Comparison of ENCODE assay signal across 8 cellular contexts in genomic region chr12:67268896-67269631, GRCh38. TPM values are rescaled to one million over a fixed set of nuclear protein-coding genes. Genes with fewer than 3 reads are reported as not detected.
DNase-seq lines count a peak whose midpoint lies in the region; ATAC-seq and TF ChIP-seq lines count a peak whose summit lies in the region.

Gene CAND1 (plus strand): TSS chr12:67269358. CDS start chr12:67269718, 360 bp downstream.

- H3K9me3 ChIP-seq in osteoblast (ENCODE audit: low read depth, low read length) (no peaks in the 10 kb centered on the region), thoracic aorta (no peaks in the 10 kb centered on the region)

- H3K79me2 ChIP-seq in osteoblast (ENCODE audit: insufficient read depth, low read length) = peaks cover 46% of the 10 kb centered on the region

- H3K4me1 ChIP-seq in osteoblast (ENCODE audit: insufficient read depth, low read length) = peaks cover 21% of the 10 kb centered on the region
- peaks cover 28 to 37% of the 10 kb centered on the region in 2 donors for H3K4me1 ChIP-seq in thoracic aorta (ENCODE audit: control insufficient read depth in 1 of 2, low read depth in 2 of 2)

- peak; percentile 93 for DNase-seq in GM10266 (ENCODE audit: extremely low spot score)
- DNase-seq in NCI-H1105 (lab: John Stamatoyannopoulos, UW) = peak; percentile 98
- peak; percentile 90 for DNase-seq in SKM-1 treated with dmso at 0.1 percent for 144 hours (lab: John Stamatoyannopoulos, UW; ENCODE audit: unreplicated experiment)
- peak; percentile 96 for DNase-seq in activated naive CD8-positive, alpha-beta T cell treated with anti-CD3 and anti-CD28 coated beads for 36 hours
- peak; percentile 98 for DNase-seq in glomerular visceral epithelial cell (ENCODE audit: extremely low spot score)
- DNase-seq in osteoblast (ENCODE audit: insufficient read length, low spot score, missing footprints) = peak; percentile 95
- peak; percentile 89 for DNase-seq in thoracic aorta (ENCODE audit: low spot score)

- peaks cover 32% of the 10 kb centered on the region for H4K20me1 ChIP-seq in osteoblast (ENCODE audit: insufficient read depth, low read length)

- peak within 1 kb of the TSS; percentile 94 for H3K4me3 ChIP-seq in osteoblast (ENCODE audit: insufficient read depth, low read length)
- H3K4me3 ChIP-seq in thoracic aorta = peak within 1 kb of the TSS; percentile 88

- peak within 1 kb of the TSS; percentile 92 for H3K4me3 Mint-ChIP-seq in activated naive CD8-positive, alpha-beta T cell treated with anti-CD3 and anti-CD28 coated beads for 36 hours

- H3K27me3 ChIP-seq in osteoblast (ENCODE audit: insufficient read depth, low read length) (no peaks in the 10 kb centered on the region), thoracic aorta (replicated peaks; ENCODE audit: insufficient read depth) (no peaks in the 10 kb centered on the region)

- peak; percentile 21 for TF ChIP-seq CTCF in GM10266 (IDR thresholded peaks at IDR 0.05; ENCODE audit: control insufficient read depth, insufficient read depth, low read depth, missing control alignments)
- no peak for TF ChIP-seq CTCF in osteoblast (IDR thresholded peaks at IDR 0.05; ENCODE audit: extremely low read depth, low read depth, low read length)
- TF ChIP-seq CTCF in thoracic aorta (IDR thresholded peaks at IDR 0.05) = no peak

- peaks cover 33% of the 10 kb centered on the region for H3K4me1 Mint-ChIP-seq in activated naive CD8-positive, alpha-beta T cell treated with anti-CD3 and anti-CD28 coated beads for 36 hours

- H3K27me3 Mint-ChIP-seq in activated naive CD8-positive, alpha-beta T cell treated with anti-CD3 and anti-CD28 coated beads for 36 hours = no peaks in the 10 kb centered on the region

- peak within 1 kb of the TSS; percentile 99 for H3K27ac Mint-ChIP-seq in activated naive CD8-positive, alpha-beta T cell treated with anti-CD3 and anti-CD28 coated beads for 36 hours

- H3K9me3 Mint-ChIP-seq in activated naive CD8-positive, alpha-beta T cell treated with anti-CD3 and anti-CD28 coated beads for 36 hours = peaks cover 5% of the 10 kb centered on the region

- H2AFZ ChIP-seq in osteoblast (ENCODE audit: low read length) = peak within 1 kb of the TSS; percentile 97

- peaks cover 7% of the 10 kb centered on the region for H3K36me3 ChIP-seq in osteoblast (ENCODE audit: insufficient read depth, low read length)
- no peaks in the 10 kb centered on the region for H3K36me3 ChIP-seq in thoracic aorta

- H3K4me2 ChIP-seq in osteoblast (ENCODE audit: insufficient read depth, low read length) = peak within 1 kb of the TSS; percentile 87

- peak within 1 kb of the TSS; percentile 98 for H3K27ac ChIP-seq in osteoblast (ENCODE audit: low read depth, low read length)
- H3K27ac ChIP-seq in thoracic aorta = peak within 1 kb of the TSS; percentile 98 to 99

- peak; percentile 78 for ATAC-seq in HG02642 (IDR thresholded peaks at IDR 0.05; ENCODE audit: poor library complexity, unreplicated experiment)
- peak; percentile 100 for ATAC-seq in thoracic aorta (ENCODE audit: insufficient number of reproducible peaks, low FRiP score, low read depth)

- peaks cover 19% of the 10 kb centered on the region for H3K36me3 Mint-ChIP-seq in activated naive CD8-positive, alpha-beta T cell treated with anti-CD3 and anti-CD28 coated beads for 36 hours

RNA-seq across cellular contexts. Expression of gene CAND1, which starts in this region (rescaled TPM):
- total RNA-seq in activated naive CD8-positive, alpha-beta T cell treated with anti-CD3 and anti-CD28 coated beads for 36 hours = 100 to 1,000 TPM; 234 to 246 TPM
- total RNA-seq in osteoblast = 116 and 130 TPM in 2 replicates
- total RNA-seq in thoracic aorta = 10 to 100 TPM; 42.1 to 77.0 TPM

Comparison
In these comparisons a context has a peak if more than half of its experiments do, and no peak if none do; other contexts are left out.
1. Peak in every context shown above with its lines: DNase-seq, ATAC-seq, H3K4me3 ChIP-seq and H3K27ac ChIP-seq.